Comparison of ENCODE assay signal across 25 cellular contexts in the genomic region with DNA sequence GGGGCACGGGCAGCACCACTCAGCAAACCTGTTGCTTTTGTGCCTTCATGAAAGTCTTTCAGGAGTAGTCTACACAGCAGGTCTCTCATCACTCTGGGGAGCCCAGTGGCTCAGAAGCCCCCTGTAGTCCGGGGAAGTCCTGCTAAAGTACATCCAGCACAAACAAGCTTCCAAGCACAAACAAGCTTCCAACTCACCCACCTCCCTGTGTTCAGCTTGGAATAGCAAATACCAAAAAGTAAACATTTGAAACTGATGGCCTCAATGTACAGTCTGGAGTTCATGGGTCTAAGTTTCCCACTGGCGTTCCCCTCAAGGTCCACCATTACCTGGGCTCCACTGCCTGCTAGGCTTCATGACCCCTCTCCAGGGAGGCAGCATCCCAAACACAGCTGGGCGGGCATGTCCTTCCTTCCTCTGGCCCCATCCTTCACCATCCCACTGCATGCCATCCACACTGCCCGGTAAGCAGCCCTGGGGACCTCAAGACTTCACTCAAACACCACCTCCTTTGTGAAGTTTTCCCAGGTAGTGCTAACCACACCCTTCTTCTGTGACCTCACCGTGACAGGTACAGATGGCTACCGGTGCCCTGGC.
"Had no signal": no experiment of that assay in that cellular context is flagged by ENCODE, and none has a peak within 500 bp of the region (broad histone marks: within the 10 kb centered on the region; RNA-seq: fewer than 3 reads in every experiment).

No MANE protein-coding gene starts in this region.

- DNase-seq: cerebellar nuclear complex; dermis blood vessel endothelial cell; effector memory CD4-positive, alpha-beta T cell; esophagus squamous epithelium; foreskin melanocyte; glutamatergic neuron; heart right ventricle; hippocampal formation; left cardiac atrium; left lung; mesenchymal stem cell; midbrain; naive thymus-derived CD4-positive, alpha-beta T cell; psoas muscle; small intestine; stimulated activated CD4-positive, alpha-beta T cell treated with anti-CD3 and anti-CD28 coated beads, Interleukin-15, amount 100 ng/mL, for 24 hours; stimulated activated CD4-positive, alpha-beta T cell treated with anti-CD3 and anti-CD28 coated beads, Interleukin-2, amount 100 ng/mL, for 48 hours; stimulated activated naive B cell treated with anti-CD40 and anti-IgM and Interleukin-4, amounts not matched to agents 10 μg/mL and 1 μg/mL and 100 μg/mL, for 72 hours; stimulated activated naive CD8-positive, alpha-beta T cell treated with anti-CD3 and anti-CD28 coated beads, Interleukin-15, amount 100 ng/mL, for 72 hours; thyroid gland had no signal

- H3K9me3 Mint-ChIP-seq: nephron; neural progenitor cell; stimulated activated naive B cell treated with anti-CD40 and anti-IgM and Interleukin-4, amounts not matched to agents 10 μg/mL and 1 μg/mL and 100 μg/mL, for 72 hours; stimulated activated naive CD8-positive, alpha-beta T cell treated with anti-CD3 and anti-CD28 coated beads, Interleukin-15, amount 100 ng/mL, for 72 hours; type B pancreatic cell had no signal

- H3K36me3 ChIP-seq: esophagus squamous epithelium, heart right ventricle, left lung, neural progenitor cell, suprapubic skin, thyroid gland had no signal

- H3K9me3 ChIP-seq: esophagus squamous epithelium, heart right ventricle, left lung, psoas muscle, suprapubic skin, thyroid gland had no signal

- H3K27ac ChIP-seq: esophagus squamous epithelium, heart right ventricle, left lung, neural progenitor cell, psoas muscle, suprapubic skin, thyroid gland had no signal

- H3K36me3 Mint-ChIP-seq: naive thymus-derived CD4-positive, alpha-beta T cell; neural progenitor cell; stimulated activated naive B cell treated with anti-CD40 and anti-IgM and Interleukin-4, amounts not matched to agents 10 μg/mL and 1 μg/mL and 100 μg/mL, for 72 hours; type B pancreatic cell had no signal

- ATAC-seq: heart right ventricle; left cardiac atrium; left lung; naive thymus-derived CD4-positive, alpha-beta T cell; psoas muscle; right cardiac atrium; stimulated activated naive B cell treated with anti-CD40 and anti-IgM and Interleukin-4, amounts not matched to agents 10 μg/mL and 1 μg/mL and 100 μg/mL, for 72 hours; stimulated activated naive CD8-positive, alpha-beta T cell treated with anti-CD3 and anti-CD28 coated beads, Interleukin-15, amount 100 ng/mL, for 72 hours had no signal

- H3K27ac Mint-ChIP-seq: naive thymus-derived CD4-positive, alpha-beta T cell; nephron; neural progenitor cell; stimulated activated naive B cell treated with anti-CD40 and anti-IgM and Interleukin-4, amounts not matched to agents 10 μg/mL and 1 μg/mL and 100 μg/mL, for 72 hours; type B pancreatic cell had no signal

- H3K4me3 ChIP-seq: esophagus squamous epithelium, heart right ventricle, left lung, neural progenitor cell, psoas muscle, suprapubic skin, thyroid gland had no signal

- H3K27me3 ChIP-seq: esophagus squamous epithelium, heart right ventricle, left lung, neural progenitor cell, suprapubic skin, thyroid gland had no signal

- H3K4me1 Mint-ChIP-seq: stimulated activated naive CD8-positive, alpha-beta T cell treated with anti-CD3 and anti-CD28 coated beads, Interleukin-15, amount 100 ng/mL, for 72 hours had no signal

- H3K4me3 Mint-ChIP-seq: naive thymus-derived CD4-positive, alpha-beta T cell; nephron; neural progenitor cell; stimulated activated naive B cell treated with anti-CD40 and anti-IgM and Interleukin-4, amounts not matched to agents 10 μg/mL and 1 μg/mL and 100 μg/mL, for 72 hours; stimulated activated naive CD8-positive, alpha-beta T cell treated with anti-CD3 and anti-CD28 coated beads, Interleukin-15, amount 100 ng/mL, for 72 hours; type B pancreatic cell had no signal

- H3K27me3 Mint-ChIP-seq: naive thymus-derived CD4-positive, alpha-beta T cell; stimulated activated naive B cell treated with anti-CD40 and anti-IgM and Interleukin-4, amounts not matched to agents 10 μg/mL and 1 μg/mL and 100 μg/mL, for 72 hours; stimulated activated naive CD8-positive, alpha-beta T cell treated with anti-CD3 and anti-CD28 coated beads, Interleukin-15, amount 100 ng/mL, for 72 hours; type B pancreatic cell had no signal
